ENCODE assay signal across 31 cellular contexts in the genomic region with DNA sequence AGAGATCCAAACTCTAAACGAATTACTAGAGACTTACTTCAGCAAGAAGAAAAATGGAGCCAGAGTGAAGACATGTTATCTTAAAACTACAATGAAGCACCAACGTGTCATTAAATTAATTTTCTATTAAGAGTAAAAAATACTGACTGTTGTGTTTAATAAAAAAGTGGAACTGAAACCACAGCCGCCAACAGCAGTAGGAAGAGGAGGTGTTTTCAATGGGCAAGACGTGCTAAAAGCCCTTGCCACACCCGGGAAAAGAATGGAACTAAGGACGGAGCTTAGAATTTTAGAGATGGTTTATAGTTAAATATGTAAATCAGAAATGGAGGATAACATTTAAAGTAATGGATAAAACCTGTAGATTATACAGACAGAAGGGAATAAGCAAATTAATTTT.
"Had no signal": no experiment of that assay in that cellular context is flagged by ENCODE, and none has a peak within 500 bp of the region (broad histone marks: within the 10 kb centered on the region; RNA-seq: fewer than 3 reads in every experiment).

No MANE protein-coding gene starts in this region.

- H3K9me3 ChIP-seq: adrenal gland, body of pancreas, esophagus muscularis mucosa, gastrocnemius medialis had no signal

- H3K4me3 ChIP-seq: adrenal gland, body of pancreas, esophagus muscularis mucosa, gastrocnemius medialis, heart left ventricle had no signal

- H3K36me3 ChIP-seq: adrenal gland, esophagus muscularis mucosa, gastrocnemius medialis, heart left ventricle had no signal

- H3K27ac ChIP-seq: adrenal gland, body of pancreas, esophagus muscularis mucosa, foreskin keratinocyte, gastrocnemius medialis, heart left ventricle had no signal

- ATAC-seq: activated CD4-positive, alpha-beta T cell treated with anti-CD3 and anti-CD28 coated beads for 36 hours; activated CD8-positive, alpha-beta memory T cell treated with anti-CD3 and anti-CD28 coated beads, Interleukin-2, amount 10 ng/mL, durations not matched to agents 7 days and 5 days; activated CD8-positive, alpha-beta T cell treated with anti-CD3 and anti-CD28 coated beads, Interleukin-2, amount 10 ng/mL, durations not matched to agents 7 days and 5 days; activated naive CD8-positive, alpha-beta T cell treated with anti-CD3 and anti-CD28 coated beads, Interleukin-2, amount 50 U/mL, for 24 hours; body of pancreas; effector memory CD8-positive, alpha-beta T cell; foreskin keratinocyte; gastrocnemius medialis; heart left ventricle had no signal

- H3K27me3 ChIP-seq: adrenal gland, body of pancreas, gastrocnemius medialis, heart left ventricle had no signal

- H3K4me1 ChIP-seq: adrenal gland, body of pancreas, esophagus muscularis mucosa, foreskin keratinocyte, gastrocnemius medialis, heart left ventricle had no signal

- DNase-seq: activated CD4-positive, alpha-beta memory T cell treated with anti-CD3 and anti-CD28 coated beads for 36 hours; activated CD4-positive, alpha-beta T cell treated with anti-CD3 and anti-CD28 coated beads for 36 hours; activated CD4-positive, alpha-beta T cell treated with anti-CD3 and anti-CD28 coated beads, Interleukin-2, amount 10 ng/mL, durations not matched to agents 24 days and 14 days; activated CD4-positive, CD25-positive, alpha-beta regulatory T cell; activated CD4-positive, CD25-positive, alpha-beta regulatory T cell treated with anti-CD3 and anti-CD28 coated beads, Interleukin-2, amount 50 U/mL, for 72 hours; activated CD8-positive, alpha-beta memory T cell treated with anti-CD3 and anti-CD28 coated beads, Interleukin-2, amount 10 ng/mL, durations not matched to agents 7 days and 5 days; activated CD8-positive, alpha-beta memory T cell treated with anti-CD3 and anti-CD28 coated beads, Interleukin-2, amount 50 U/mL, for 4 hours; activated CD8-positive, alpha-beta T cell treated with anti-CD3 and anti-CD28 coated beads, Interleukin-2, amount 10 ng/mL, durations not matched to agents 7 days and 5 days; activated effector memory CD4-positive, alpha-beta T cell treated with anti-CD3 and anti-CD28 coated beads, Interleukin-2, amount 50 U/mL, for 16 hours; activated naive CD4-positive, alpha-beta T cell treated with anti-CD3 and anti-CD28 coated beads for 36 hours; activated naive CD8-positive, alpha-beta T cell treated with anti-CD3 and anti-CD28 coated beads for 36 hours; activated naive CD8-positive, alpha-beta T cell treated with anti-CD3 and anti-CD28 coated beads, Interleukin-2, amount 50 U/mL, for 24 hours; activated T-cell treated with anti-CD3 and anti-CD28 coated beads, Interleukin-2, amount 50 U/mL, for 1 hour; activated T-cell treated with anti-CD3 and anti-CD28 coated beads, Interleukin-2, amount 50 U/mL, for 48 hours; adrenal gland; amygdala; aorta; body of pancreas; caudate nucleus; cortex of kidney; dermis blood vessel endothelial cell; effector CD4-positive, alpha-beta T cell; effector memory CD8-positive, alpha-beta T cell; erythroblast; foreskin keratinocyte; gastrocnemius medialis; glutamatergic neuron; heart left ventricle; hypothalamus; T1000 had no signal
